Comparison of ENCODE assay signal across 1 cellular context in the genomic region with DNA sequence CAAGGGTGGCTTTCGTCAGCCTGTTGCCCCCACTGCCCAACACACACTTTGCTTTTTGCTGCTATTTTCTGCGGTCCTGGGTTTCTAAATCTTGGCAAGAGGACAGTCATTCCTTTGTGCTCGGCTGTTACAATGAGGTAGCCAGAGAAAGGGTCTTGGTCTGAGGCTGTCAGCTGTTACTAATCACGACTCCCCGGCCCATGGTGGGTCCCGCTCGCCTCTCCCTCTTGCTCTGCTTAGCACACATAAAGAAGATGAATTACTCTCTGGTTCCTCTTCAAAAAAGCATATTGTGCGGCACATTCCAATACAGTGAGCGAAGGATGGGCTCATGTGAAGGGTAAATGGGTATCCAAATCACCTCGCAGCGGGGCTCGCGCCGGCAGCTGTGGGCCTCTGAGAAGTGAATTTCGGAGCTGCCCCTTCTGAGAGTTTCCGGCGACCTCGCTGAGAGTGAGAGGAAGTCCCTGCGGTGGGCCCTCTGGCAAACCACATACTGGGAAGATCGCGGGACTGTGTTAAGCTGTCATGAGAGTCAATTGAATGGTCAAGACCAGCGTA.
TF ChIP-seq lines count a peak whose summit lies in the region.

No MANE protein-coding gene starts in this region.

TF ChIP-seq in HepG2, 621 proteins besides CTCF, POLR2A, EP300 and RAD21 (continued from another document):
- TF ChIP-seq, protein P1, sequence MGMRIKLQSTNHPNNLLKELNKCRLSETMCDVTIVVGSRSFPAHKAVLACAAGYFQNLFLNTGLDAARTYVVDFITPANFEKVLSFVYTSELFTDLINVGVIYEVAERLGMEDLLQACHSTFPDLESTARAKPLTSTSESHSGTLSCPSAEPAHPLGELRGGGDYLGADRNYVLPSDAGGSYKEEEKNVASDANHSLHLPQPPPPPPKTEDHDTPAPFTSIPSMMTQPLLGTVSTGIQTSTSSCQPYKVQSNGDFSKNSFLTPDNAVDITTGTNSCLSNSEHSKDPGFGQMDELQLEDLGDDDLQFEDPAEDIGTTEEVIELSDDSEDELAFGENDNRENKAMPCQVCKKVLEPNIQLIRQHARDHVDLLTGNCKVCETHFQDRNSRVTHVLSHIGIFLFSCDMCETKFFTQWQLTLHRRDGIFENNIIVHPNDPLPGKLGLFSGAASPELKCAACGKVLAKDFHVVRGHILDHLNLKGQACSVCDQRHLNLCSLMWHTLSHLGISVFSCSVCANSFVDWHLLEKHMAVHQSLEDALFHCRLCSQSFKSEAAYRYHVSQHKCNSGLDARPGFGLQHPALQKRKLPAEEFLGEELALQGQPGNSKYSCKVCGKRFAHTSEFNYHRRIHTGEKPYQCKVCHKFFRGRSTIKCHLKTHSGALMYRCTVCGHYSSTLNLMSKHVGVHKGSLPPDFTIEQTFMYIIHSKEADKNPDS (CRISPR knock-in tag; IDR thresholded peaks at IDR 0.05): no peak
- TF ChIP-seq ZNF235 (CRISPR knock-in tag; IDR thresholded peaks at IDR 0.05; ENCODE audit: borderline replicate concordance): no peak
- no peak for TF ChIP-seq ZNF101 (CRISPR knock-in tag; IDR thresholded peaks at IDR 0.05; ENCODE audit: borderline replicate concordance, low read depth)
- TF ChIP-seq, protein P2, sequence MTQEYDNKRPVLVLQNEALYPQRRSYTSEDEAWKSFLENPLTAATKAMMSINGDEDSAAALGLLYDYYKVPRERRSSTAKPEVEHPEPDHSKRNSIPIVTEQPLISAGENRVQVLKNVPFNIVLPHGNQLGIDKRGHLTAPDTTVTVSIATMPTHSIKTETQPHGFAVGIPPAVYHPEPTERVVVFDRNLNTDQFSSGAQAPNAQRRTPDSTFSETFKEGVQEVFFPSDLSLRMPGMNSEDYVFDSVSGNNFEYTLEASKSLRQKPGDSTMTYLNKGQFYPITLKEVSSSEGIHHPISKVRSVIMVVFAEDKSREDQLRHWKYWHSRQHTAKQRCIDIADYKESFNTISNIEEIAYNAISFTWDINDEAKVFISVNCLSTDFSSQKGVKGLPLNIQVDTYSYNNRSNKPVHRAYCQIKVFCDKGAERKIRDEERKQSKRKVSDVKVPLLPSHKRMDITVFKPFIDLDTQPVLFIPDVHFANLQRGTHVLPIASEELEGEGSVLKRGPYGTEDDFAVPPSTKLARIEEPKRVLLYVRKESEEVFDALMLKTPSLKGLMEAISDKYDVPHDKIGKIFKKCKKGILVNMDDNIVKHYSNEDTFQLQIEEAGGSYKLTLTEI (CRISPR knock-in tag; conservative IDR thresholded peaks at IDR 0.05): no peak
- no peak for TF ChIP-seq NFIB (CRISPR knock-in tag; IDR thresholded peaks at IDR 0.05; ENCODE audit: borderline replicate concordance)
- TF ChIP-seq CHD4 (IDR thresholded peaks at IDR 0.05; ENCODE audit: borderline replicate concordance, low read length): no peak
- TF ChIP-seq GATAD2A (CRISPR knock-in tag; IDR thresholded peaks at IDR 0.05): no peak
- no peak for TF ChIP-seq ZNF550 (CRISPR knock-in tag; IDR thresholded peaks at IDR 0.05; ENCODE audit: borderline replicate concordance)
- no peak for TF ChIP-seq ZNF780A (CRISPR knock-in tag; IDR thresholded peaks at IDR 0.05)
- TF ChIP-seq EEA1 (CRISPR knock-in tag; IDR thresholded peaks at IDR 0.05; ENCODE audit: borderline replicate concordance): no peak
- TF ChIP-seq, protein P3, sequence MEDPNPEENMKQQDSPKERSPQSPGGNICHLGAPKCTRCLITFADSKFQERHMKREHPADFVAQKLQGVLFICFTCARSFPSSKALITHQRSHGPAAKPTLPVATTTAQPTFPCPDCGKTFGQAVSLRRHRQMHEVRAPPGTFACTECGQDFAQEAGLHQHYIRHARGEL (CRISPR knock-in tag; IDR thresholded peaks at IDR 0.05): no peak
- no peak for TF ChIP-seq GPN1 (CRISPR knock-in tag; IDR thresholded peaks at IDR 0.05; ENCODE audit: borderline replicate concordance)
- no peak for TF ChIP-seq RFX3 (CRISPR knock-in tag; IDR thresholded peaks at IDR 0.05)
